23 cellular contexts compared by ENCODE assay signal in the genomic region with DNA sequence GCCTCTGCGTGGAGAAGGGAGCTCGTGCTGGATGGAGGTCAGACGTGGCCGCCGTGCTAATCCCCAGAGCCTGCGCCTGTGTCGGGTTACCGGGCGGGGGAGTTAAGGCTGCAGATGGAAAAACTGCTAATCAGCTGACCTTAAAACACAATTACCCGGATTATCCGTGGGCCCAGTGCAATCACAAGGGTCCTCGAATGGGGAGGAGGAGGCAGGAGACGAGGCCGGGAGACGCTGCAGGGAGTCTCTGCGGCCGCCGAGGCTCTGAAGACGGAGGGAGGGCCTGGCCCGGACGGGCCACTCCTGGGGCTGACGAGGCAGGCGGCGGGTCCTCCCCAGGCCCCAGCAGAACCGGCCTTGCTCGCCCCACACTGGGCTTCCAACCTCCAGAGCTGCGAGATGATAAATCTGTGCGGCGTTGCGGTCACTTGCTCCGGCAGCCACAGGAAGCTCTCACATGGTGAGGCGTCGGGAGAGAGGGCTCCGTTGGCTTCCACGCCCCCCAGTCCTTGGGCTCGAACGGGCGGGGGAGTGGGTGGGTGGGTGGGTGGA. TPM values are rescaled to one million over a fixed set of nuclear protein-coding genes. Genes with fewer than 3 reads are reported as not detected.
A peak's percentile ranks its signal among the peaks of the same experiment; 100 is the strongest.
DNase-seq lines count a peak whose midpoint lies in the region; ATAC-seq and TF ChIP-seq lines count a peak whose summit lies in the region.
"Had no signal": no experiment of that assay in that cellular context is flagged by ENCODE, and none has a peak within 500 bp of the region (broad histone marks: within the 10 kb centered on the region; RNA-seq: fewer than 3 reads in every experiment).

No MANE protein-coding gene starts in this region.

- TF ChIP-seq POLR2A in spleen (IDR thresholded peaks at IDR 0.05), result no peak

- H3K79me1 ChIP-seq in mesendoderm (ENCODE audit: low read length), result no peaks in the 10 kb centered on the region

- peaks cover 6% of the 10 kb centered on the region; the same call in 1 of the 2 replicates for H3K27me3 ChIP-seq in H7 (ENCODE audit: control insufficient read depth, insufficient read depth, low read length)
- no peaks in the 10 kb centered on the region for H3K27me3 ChIP-seq in mesendoderm (ENCODE audit: insufficient read depth, low read length, poor library complexity)
- H3K27me3 ChIP-seq in spleen (replicated peaks in 1 of 7), result peaks cover 0 to 42% (median 0%) of the 10 kb centered on the region in 7 donors
- H3K27me3 ChIP-seq: MG63 had no signal

- no CpG with 5 or more reads among the region's 38 CpGs for WGBS in mesendoderm (ENCODE audit: extremely low coverage, insufficient coverage, low lambda C conversion rate)
- WGBS in spleen, 5 donors, result 70 to 84% (median 80%) methylated on average over 19 to 38 of the region's 38 CpGs

- no peak overlapping the region for H3K18ac ChIP-seq in mesendoderm (ENCODE audit: low read length)

- no peaks in the 10 kb centered on the region for H3K79me2 ChIP-seq in mesendoderm (ENCODE audit: control insufficient read depth, insufficient read depth, low read length)

- H3K23ac ChIP-seq in mesendoderm (ENCODE audit: low read length), result no peak overlapping the region

- no peaks in the 10 kb centered on the region for H3K4me1 ChIP-seq in mesendoderm (ENCODE audit: control insufficient read depth, low read depth, low read length)
- peaks cover 0 to 9% (median 0%) of the 10 kb centered on the region in 6 donors for H3K4me1 ChIP-seq in spleen
- H3K4me1 ChIP-seq: BE2C had no signal

- H2BK15ac ChIP-seq in mesendoderm (replicated peaks; ENCODE audit: low read depth), result no peak overlapping the region

- no peak overlapping the region for H4K8ac ChIP-seq in mesendoderm (ENCODE audit: low read depth, low read length)

- no peak overlapping the region for H4K5ac ChIP-seq in mesendoderm (ENCODE audit: low read length)

- no peak for TF ChIP-seq CTCF in spleen (IDR thresholded peaks at IDR 0.05 in 8 of 11, conservative IDR thresholded peaks at IDR 0.05 in 3 of 11)

- no peak overlapping the region for H3K4me2 ChIP-seq in mesendoderm (ENCODE audit: low read length)

- no peak overlapping the region for H2BK5ac ChIP-seq in mesendoderm (ENCODE audit: low read length)

- H2AK5ac ChIP-seq in mesendoderm (ENCODE audit: low read length), result no peak overlapping the region

- H3K9ac ChIP-seq in mesendoderm (ENCODE audit: low read length), result no peak overlapping the region
- H3K9ac ChIP-seq: GM23248 had no signal

- H3K27ac ChIP-seq in mesendoderm (ENCODE audit: low read depth, low read length), result no peak overlapping the region
- H3K27ac ChIP-seq in spleen, result no peak overlapping the region
- H3K27ac ChIP-seq: GM23248, SK-N-MC had no signal

- intact Hi-C loops in spleen (cut with DNase I; ENCODE audit: low total_unique reads), result no loop called here

- H3K9me3 ChIP-seq in spleen, result peaks cover 0 to 6% (median 0%) of the 10 kb centered on the region in 8 donors
- H3K9me3 ChIP-seq: BE2C had no signal

- no peak overlapping the region for H3K4ac ChIP-seq in mesendoderm (ENCODE audit: low read depth, low read length)

- no peak overlapping the region for H3K4me3 ChIP-seq in H7 (ENCODE audit: insufficient read depth, low read depth, low read length)
- H3K4me3 ChIP-seq in mesendoderm (ENCODE audit: low read length), result no peak overlapping the region
- no peak overlapping the region for H3K4me3 ChIP-seq in spleen
- H3K4me3 ChIP-seq: GM12878, GM23248, K562, MG63, SK-N-MC had no signal

- H2BK120ac ChIP-seq in mesendoderm (ENCODE audit: low read depth, low read length), result no peak overlapping the region

- DNase-seq in D341Med (ENCODE audit: low spot score) (peak; percentile 56), H7 (peak; percentile 77), mesendoderm (peak; percentile 15), spleen (peak; percentile 49), HPDE6-E6E7 (ENCODE audit: extremely low spot score) (no peak)
- DNase-seq: BE2C; CD4-positive, CD25-positive, alpha-beta regulatory T cell; DMS 273 treated with DMSO at 0.1 percent for 48 hours; DMS79 treated with DMSO at 0.1 percent for 48 hours; GM23248; MG63; NCI-H1417; NCI-H1694 treated with DMSO at 0.1 percent for 48 hours; NCI-H446; NCI-H526; OCI-M1; SHP77 had no signal

- ATAC-seq in HG03342 (IDR thresholded peaks at IDR 0.05; ENCODE audit: unreplicated experiment), result no peak
- ATAC-seq in GM21381 (IDR thresholded peaks at IDR 0.05; ENCODE audit: unreplicated experiment), result no peak
- ATAC-seq: GM12878, HCT116, K562 had no signal

- H3K56ac ChIP-seq in mesendoderm (ENCODE audit: low read length), result no peak overlapping the region

- H3K36me3 ChIP-seq in H7 (replicated peaks; ENCODE audit: control insufficient read depth, insufficient read depth, low read length) (no peaks in the 10 kb centered on the region), mesendoderm (ENCODE audit: control insufficient read depth, insufficient read depth, low read length) (no peaks in the 10 kb centered on the region), spleen (no peaks in the 10 kb centered on the region)
- H3K36me3 ChIP-seq: BE2C, MG63 had no signal

RNA-seq across cellular contexts. Expression of gene FBRSL1, which starts 32.9 kb away (rescaled TPM):
- 17.5 and 26.6 TPM in 2 replicates for total RNA-seq in H7 (2014; rRNA removed; shearing (Covaris generic))
- 86.6 TPM for polyA plus RNA-seq in mesendoderm (2013, experiment 1 of 2)
- polyA plus RNA-seq in mesendoderm (2013, experiment 2 of 2), result 82.2 TPM
- 100 to 1,000 TPM in 1 of 7 donors, 10 to 100 TPM in 6; 28.3 to 161 (median 60.4) TPM for total RNA-seq in spleen
- 10 to 100 TPM; 14.3 to 40.3 (median 22.3) TPM for polyA plus RNA-seq in spleen
